8 cellular contexts compared by ENCODE assay signal in the genomic region with DNA sequence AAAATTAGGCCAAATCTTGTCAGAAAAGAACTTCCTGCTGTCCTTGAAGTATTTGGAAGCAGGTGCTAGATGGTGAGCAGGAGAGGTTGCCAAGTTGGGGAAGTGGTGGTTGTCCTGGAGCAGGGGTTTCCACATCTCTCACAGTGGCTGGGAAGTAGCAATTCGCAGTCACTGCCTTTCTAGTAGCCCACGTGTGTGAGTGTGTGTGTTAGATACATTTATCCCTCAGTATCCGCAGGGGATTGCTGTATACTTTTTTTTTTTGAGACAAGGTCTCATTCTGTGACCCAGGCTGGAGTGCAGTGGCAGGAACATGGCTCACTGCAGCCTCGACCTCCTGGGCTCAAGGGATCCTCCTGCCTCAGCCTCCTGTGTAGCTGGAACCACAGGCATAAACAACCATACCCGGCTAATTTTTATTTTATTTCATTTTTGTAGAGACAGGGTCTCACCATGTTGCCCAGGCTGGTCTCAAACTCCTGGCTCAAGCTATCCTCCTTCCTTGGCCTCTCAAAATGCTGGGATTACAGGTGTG. TPM values are rescaled to one million over a fixed set of nuclear protein-coding genes. Genes with fewer than 3 reads are reported as not detected.
DNase-seq lines count a peak whose midpoint lies in the region; ATAC-seq and TF ChIP-seq lines count a peak whose summit lies in the region.

No MANE protein-coding gene starts in this region.

- H3K27ac ChIP-seq in cardiac muscle cell, result no peak overlapping the region

- no peaks in the 10 kb centered on the region for H3K9me3 ChIP-seq in cardiac muscle cell (ENCODE audit: low read depth)

- H3K4me1 Mint-ChIP-seq in activated CD4-positive, alpha-beta memory T cell treated with anti-CD3 and anti-CD28 coated beads, Interleukin-2, amount 10 ng/mL, durations not matched to agents 7 days and 5 days, result peaks cover 20% of the 10 kb centered on the region

- H3K4me3 ChIP-seq in LNCaP clone FGC (ENCODE audit: low read depth, low read length) (peak overlapping the region; percentile 90), cardiac muscle cell (peak overlapping the region; percentile 48)

- no peak for TF ChIP-seq CTCF in LNCaP clone FGC (IDR thresholded peaks at IDR 0.05; ENCODE audit: control insufficient read depth, extremely low read depth, insufficient read depth)
- TF ChIP-seq CTCF in cardiac muscle cell (IDR thresholded peaks at IDR 0.05; ENCODE audit: low read depth, low read length), result no peak

- no peak for ATAC-seq in HG02798 (IDR thresholded peaks at IDR 0.05; ENCODE audit: poor library complexity, unreplicated experiment)
- ATAC-seq in HG02885 (IDR thresholded peaks at IDR 0.05; ENCODE audit: poor library complexity, unreplicated experiment), result no peak

- peak; percentile 3 for DNase-seq in NCI-H1436 (lab: John Stamatoyannopoulos, UW)
- no peak for DNase-seq in NCI-H1436 treated with DMSO at 0.1 percent for 48 hours (lab: John Stamatoyannopoulos, UW)
- DNase-seq in LNCaP clone FGC (ENCODE audit: low read depth), result no peak
- DNase-seq in activated CD4-positive, alpha-beta memory T cell treated with anti-CD3 and anti-CD28 coated beads, Interleukin-2, amount 10 ng/mL, durations not matched to agents 7 days and 5 days, result no peak
- peak; percentile 17 to 47 for DNase-seq in cardiac muscle cell (ENCODE audit: low read depth in 1 of 2, low spot score in 1 of 2)
- DNase-seq in pons (ENCODE audit: low spot score), result peak; percentile 48

- no peaks in the 10 kb centered on the region for H3K4me1 ChIP-seq in cardiac muscle cell (ENCODE audit: low read depth)

- peaks cover 11% of the 10 kb centered on the region for H3K36me3 Mint-ChIP-seq in activated CD4-positive, alpha-beta memory T cell treated with anti-CD3 and anti-CD28 coated beads, Interleukin-2, amount 10 ng/mL, durations not matched to agents 7 days and 5 days (ENCODE audit: low read depth)

- H3K36me3 ChIP-seq in cardiac muscle cell, result no peaks in the 10 kb centered on the region

- H3K27ac Mint-ChIP-seq in activated CD4-positive, alpha-beta memory T cell treated with anti-CD3 and anti-CD28 coated beads, Interleukin-2, amount 10 ng/mL, durations not matched to agents 7 days and 5 days, result peak overlapping the region; percentile 83

- CTCF ChIA-PET in activated CD4-positive, alpha-beta memory T cell treated with anti-CD3 and anti-CD28 coated beads, Interleukin-2, amount 10 ng/mL, durations not matched to agents 7 days and 5 days (lab: Charles Lee), result interaction anchor here (0.7 to 6.3 kb wide), 10 partner anchors 13 to 345 kb away, joined by 3 to 39 read pairs (median 6); partner anchors contain the start of genes C15orf39, MAN2C1 and RPP25

- no peaks in the 10 kb centered on the region for H3K9me3 Mint-ChIP-seq in activated CD4-positive, alpha-beta memory T cell treated with anti-CD3 and anti-CD28 coated beads, Interleukin-2, amount 10 ng/mL, durations not matched to agents 7 days and 5 days

- no peaks in the 10 kb centered on the region for H3K27me3 ChIP-seq in cardiac muscle cell

- peak overlapping the region; percentile 94 for H3K4me3 Mint-ChIP-seq in activated CD4-positive, alpha-beta memory T cell treated with anti-CD3 and anti-CD28 coated beads, Interleukin-2, amount 10 ng/mL, durations not matched to agents 7 days and 5 days

- no peaks in the 10 kb centered on the region for H3K27me3 Mint-ChIP-seq in activated CD4-positive, alpha-beta memory T cell treated with anti-CD3 and anti-CD28 coated beads, Interleukin-2, amount 10 ng/mL, durations not matched to agents 7 days and 5 days

- POLR2A ChIA-PET in activated CD4-positive, alpha-beta memory T cell treated with anti-CD3 and anti-CD28 coated beads, Interleukin-2, amount 10 ng/mL, durations not matched to agents 7 days and 5 days (lab: Charles Lee), result interaction anchor here (0.6 to 4.3 kb wide), 29 partner anchors 8 to 616 kb away, joined by 3 to 47 read pairs (median 6); partner anchors contain the start of genes C15orf39, IMP3, RPP25 and SCAMP5

RNA-seq across cellular contexts. Expression of gene PPCDC, which starts 0.8 kb away (rescaled TPM):
- 10 to 100 TPM; 43.0 to 50.2 TPM for total RNA-seq in activated CD4-positive, alpha-beta memory T cell treated with anti-CD3 and anti-CD28 coated beads, Interleukin-2, amount 10 ng/mL, durations not matched to agents 7 days and 5 days
- 25.6 and 28.3 TPM in 2 replicates for total RNA-seq in cardiac muscle cell
- 15.9 and 17.6 TPM in 2 replicates for polyA plus RNA-seq in cardiac muscle cell

RNA-seq across cellular contexts. Expression of gene SCAMP5, which starts 28.8 kb away (rescaled TPM):
- total RNA-seq in activated CD4-positive, alpha-beta memory T cell treated with anti-CD3 and anti-CD28 coated beads, Interleukin-2, amount 10 ng/mL, durations not matched to agents 7 days and 5 days, result under 1 TPM; 0.60 to 0.81 TPM
- 5.8 and 8.1 TPM in 2 replicates for total RNA-seq in cardiac muscle cell
- polyA plus RNA-seq in cardiac muscle cell, result 1.2 and 3.3 TPM in 2 replicates

Comparison
In these comparisons a context has a peak if more than half of its experiments do, and no peak if none do; other contexts are left out.
1. DNase-seq: peak in NCI-H1436 (single experiment), cardiac muscle cell (2 of 2) and pons (single experiment); none in NCI-H1436 treated with DMSO at 0.1 percent for 48 hours (single experiment), LNCaP clone FGC (single experiment) and activated CD4-positive, alpha-beta memory T cell treated with anti-CD3 and anti-CD28 coated beads, Interleukin-2, amount 10 ng/mL, durations not matched to agents 7 days and 5 days (single experiment).